In the genomic region with DNA sequence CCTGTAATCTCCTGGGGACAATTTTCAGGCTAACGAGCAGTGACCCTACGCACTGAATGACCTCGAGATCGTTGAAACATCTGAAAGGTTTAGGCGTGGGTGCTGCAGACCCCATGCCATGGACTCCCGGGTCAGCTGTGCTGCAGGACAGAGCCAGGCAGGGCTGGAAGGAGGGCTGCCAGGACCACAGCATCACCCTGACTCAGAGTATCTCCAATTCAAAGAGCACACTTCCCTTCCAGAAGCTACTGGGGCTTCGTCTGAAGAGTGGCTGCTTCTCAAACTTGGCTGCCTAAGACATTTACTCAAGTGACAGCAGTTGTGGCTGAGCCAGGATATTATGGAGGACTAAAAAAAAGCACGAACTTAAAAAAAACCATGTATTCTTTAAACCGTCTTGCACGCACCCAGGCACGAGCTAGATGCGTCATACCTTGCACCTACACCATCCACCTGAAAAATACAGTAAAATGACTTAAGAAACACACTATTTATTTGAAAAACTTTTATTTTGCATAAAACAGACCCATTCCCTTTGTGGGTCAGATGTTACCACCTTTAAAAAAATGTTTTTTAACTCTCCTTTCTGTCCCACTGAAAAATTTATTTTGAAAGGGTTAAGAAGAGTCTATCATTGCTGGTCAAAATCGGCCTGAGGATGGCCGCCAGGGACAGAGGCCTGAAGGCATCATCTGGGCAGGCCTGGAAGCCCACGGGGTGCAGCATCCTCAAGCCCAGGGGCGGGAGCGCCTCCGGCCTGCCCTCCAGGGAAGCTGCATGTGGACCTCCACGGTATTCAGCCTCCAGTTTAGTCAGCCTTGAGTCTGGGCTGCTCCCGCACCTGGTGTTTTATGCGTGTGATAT, we compare ENCODE assay signal across 1 cellular context.
TF ChIP-seq lines count a peak whose summit lies in the region.

No MANE protein-coding gene starts in this region.

TF ChIP-seq in H1, 55 proteins besides CTCF, POLR2A, EP300 and RAD21:
- TF ChIP-seq SAP30 (IDR thresholded peaks at IDR 0.05; ENCODE audit: insufficient read depth, insufficient replicate concordance, low read length) (no peak), GTF2F1 (IDR thresholded peaks at IDR 0.05; ENCODE audit: borderline replicate concordance, low read depth, low read length) (no peak), CREB1 (IDR thresholded peaks at IDR 0.05) (no peak), HDAC6 (IDR thresholded peaks at IDR 0.05; ENCODE audit: low read depth, low read length) (no peak), TAF7 (optimal IDR thresholded peaks at IDR 0.05; ENCODE audit: borderline replicate concordance, low read depth, low read length) (no peak), PHF8 (conservative IDR thresholded peaks at IDR 0.05; ENCODE audit: low read depth, low read length) (no peak), GABPA (IDR thresholded peaks at IDR 0.05; ENCODE audit: borderline replicate concordance, insufficient read depth, low read length) (no peak), BRCA1 (IDR thresholded peaks at IDR 0.05; ENCODE audit: low read depth, low read length) (no peak)
